In the genomic region with DNA sequence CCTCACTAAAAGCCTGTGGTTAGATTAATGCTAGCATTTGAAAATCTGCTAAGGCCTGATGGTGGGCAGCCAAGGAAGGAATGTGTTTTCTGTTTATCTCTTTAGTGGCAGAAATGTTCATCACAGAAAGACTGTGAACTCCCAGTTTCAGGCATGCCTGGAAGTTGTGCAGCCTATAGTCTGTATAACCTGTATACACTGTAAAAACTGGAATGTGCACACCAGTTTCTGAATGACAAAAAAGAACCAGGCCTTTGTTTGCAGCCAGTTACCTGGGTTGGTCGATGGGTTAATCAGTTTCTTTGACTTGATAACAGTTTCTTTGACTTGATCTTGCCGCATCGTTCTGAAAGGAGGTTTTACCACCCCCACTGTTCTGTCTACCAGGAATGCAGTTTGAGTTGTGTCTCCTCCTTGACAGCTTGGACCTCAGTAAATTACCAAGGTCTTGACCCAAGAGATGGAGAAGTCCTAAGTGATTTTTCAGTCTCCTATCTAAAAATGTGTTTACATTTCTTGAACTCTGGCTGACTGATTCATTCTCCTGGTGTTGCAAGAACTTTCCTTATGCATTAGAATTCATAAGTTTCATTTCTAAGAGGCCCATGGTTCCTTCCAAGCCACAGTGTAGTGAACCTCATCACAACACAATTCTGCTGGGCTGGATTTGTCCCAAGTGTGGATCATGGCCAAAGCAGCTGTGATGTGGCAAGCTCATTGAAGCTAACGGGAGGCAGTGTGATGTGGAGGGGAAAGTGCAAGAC, we compare ENCODE assay signal across 9 cellular contexts.
DNase-seq lines count a peak whose midpoint lies in the region; ATAC-seq and TF ChIP-seq lines count a peak whose summit lies in the region.
"Had no signal": no experiment of that assay in that cellular context is flagged by ENCODE, and none has a peak within 500 bp of the region (broad histone marks: within the 10 kb centered on the region; RNA-seq: fewer than 3 reads in every experiment).

No MANE protein-coding gene starts in this region.

- H3K27me3 ChIP-seq in esophagus muscularis mucosa: no peaks in the 10 kb centered on the region
- H3K27me3 ChIP-seq in upper lobe of right lung: no peaks in the 10 kb centered on the region

- DNase-seq in M059J (ENCODE audit: low read depth) (peak; percentile 97), esophagus muscularis mucosa (ENCODE audit: extremely low spot score) (peak; percentile 95), upper lobe of right lung (no peak), mesenteric fat pad (ENCODE audit: low spot score) (no peak)
- DNase-seq in activated T-cell treated with anti-CD3 and anti-CD28 coated beads, Interleukin-2, amount 50 U/mL, for 48 hours: no peak
- DNase-seq: activated naive CD8-positive, alpha-beta T cell treated with anti-CD3 and anti-CD28 coated beads, Interleukin-2, amount 50 U/mL, for 24 hours; NCI-H1105 had no signal

- TF ChIP-seq POLR2A in esophagus muscularis mucosa (IDR thresholded peaks at IDR 0.05; ENCODE audit: low read depth): no peak

- ATAC-seq in upper lobe of right lung (peak; percentile 65), HG03139 (IDR thresholded peaks at IDR 0.05; ENCODE audit: unreplicated experiment) (no peak)
- ATAC-seq: activated naive CD8-positive, alpha-beta T cell treated with anti-CD3 and anti-CD28 coated beads, Interleukin-2, amount 50 U/mL, for 24 hours had no signal

- H3K4me3 ChIP-seq in esophagus muscularis mucosa: no peak overlapping the region
- no peak overlapping the region for H3K4me3 ChIP-seq in mesodermal cell (ENCODE audit: extremely low read depth, insufficient read depth, low read length, poor library complexity, severe bottlenecking)
- no peak overlapping the region for H3K4me3 ChIP-seq in upper lobe of right lung

- no peaks in the 10 kb centered on the region for H3K36me3 ChIP-seq in esophagus muscularis mucosa
- no peaks in the 10 kb centered on the region for H3K36me3 ChIP-seq in mesodermal cell (ENCODE audit: control insufficient read depth, insufficient read depth, low read length)
- H3K36me3 ChIP-seq in upper lobe of right lung: no peaks in the 10 kb centered on the region

- H3K4me1 ChIP-seq in esophagus muscularis mucosa (peaks cover 7 to 32% (median 23%) of the 10 kb centered on the region in 4 donors), mesodermal cell (ENCODE audit: control insufficient read depth, insufficient read depth, low read length, poor library complexity, severe bottlenecking) (peaks cover 6% of the 10 kb centered on the region), upper lobe of right lung (peaks cover 8% of the 10 kb centered on the region)

- TF ChIP-seq CTCF in esophagus muscularis mucosa (IDR thresholded peaks at IDR 0.05) (no peak), upper lobe of right lung (IDR thresholded peaks at IDR 0.05) (no peak)

- H3K9me3 ChIP-seq in esophagus muscularis mucosa: no peaks in the 10 kb centered on the region
- no peaks in the 10 kb centered on the region for H3K9me3 ChIP-seq in mesodermal cell (ENCODE audit: control insufficient read depth, low read length)
- H3K9me3 ChIP-seq in upper lobe of right lung: no peaks in the 10 kb centered on the region

- intact Hi-C loops in esophagus muscularis mucosa (cut with DNase I): no loop called here
- intact Hi-C loops in upper lobe of right lung (cut with DNase I): no loop called here

- no peak for TF ChIP-seq EP300 in esophagus muscularis mucosa (IDR thresholded peaks at IDR 0.05)

- H3K27ac ChIP-seq in esophagus muscularis mucosa (replicated peaks in 1 of 4) (peak overlapping the region in 3 of 4 donors; percentile 17 to 73 (median 65)), mesodermal cell (ENCODE audit: low read depth, low read length, severe bottlenecking) (peak overlapping the region; percentile 47), upper lobe of right lung (no peak overlapping the region)

- 35% methylated on average over 4 of the region's 4 CpGs for WGBS in esophagus muscularis mucosa
- WGBS in mesodermal cell (ENCODE audit: insufficient coverage in 2 of 2), 2 experiments: 82 to 85% methylated on average over 3 to 4 of the region's 4 CpGs

Comparison
In these comparisons a context has a peak if more than half of its experiments do, and no peak if none do; other contexts are left out.
1. DNase-seq: peak in M059J (single experiment) and esophagus muscularis mucosa (single experiment); none in upper lobe of right lung (single experiment), mesenteric fat pad (single experiment) and activated T-cell treated with anti-CD3 and anti-CD28 coated beads, Interleukin-2, amount 50 U/mL, for 48 hours (0 of 2).